Comparison of ENCODE assay signal across 9 cellular contexts in the genomic region with DNA sequence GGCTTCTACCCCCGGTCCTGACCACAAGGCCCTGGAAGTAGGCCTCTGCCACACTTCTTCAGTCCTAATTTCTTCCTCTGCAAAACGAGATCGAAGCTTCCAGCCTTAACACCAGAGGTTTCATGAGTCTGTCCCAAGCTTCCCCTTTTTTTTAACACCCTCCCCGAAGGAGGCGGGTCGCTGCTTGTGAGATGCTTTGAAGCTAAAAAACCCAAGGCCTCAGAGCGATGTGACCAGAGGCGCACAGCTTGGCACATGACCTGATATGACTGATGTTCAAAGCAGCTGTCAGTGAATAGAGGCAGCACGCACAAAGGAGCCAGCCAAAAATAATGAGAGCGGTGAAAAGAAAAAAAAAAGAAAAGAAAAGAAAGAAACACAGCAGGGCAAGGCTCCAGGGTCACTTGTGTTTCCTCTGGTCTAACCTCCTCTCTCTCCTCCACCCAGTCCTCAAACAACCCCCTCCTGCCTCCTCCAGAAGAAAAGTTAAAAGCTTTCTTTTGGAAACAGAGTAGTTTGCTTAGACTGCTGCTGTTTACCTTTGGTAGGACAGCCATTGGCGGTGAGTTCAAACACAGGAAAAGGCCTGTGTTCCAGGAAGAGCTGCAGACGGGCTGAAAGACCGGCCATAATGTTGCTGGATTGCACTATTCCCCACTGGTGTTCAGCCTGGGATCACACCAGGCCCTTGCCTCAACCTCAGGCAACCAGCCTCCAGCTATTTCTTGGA. TPM values are rescaled to one million over a fixed set of nuclear protein-coding genes. Genes with fewer than 3 reads are reported as not detected.
DNase-seq lines count a peak whose midpoint lies in the region; ATAC-seq and TF ChIP-seq lines count a peak whose summit lies in the region.
"Had no signal": no experiment of that assay in that cellular context is flagged by ENCODE, and none has a peak within 500 bp of the region (broad histone marks: within the 10 kb centered on the region; RNA-seq: fewer than 3 reads in every experiment).

No MANE protein-coding gene starts in this region.

- H3K4me1 ChIP-seq in PC-3 (ENCODE audit: insufficient read depth, low read length) = peaks cover 12% of the 10 kb centered on the region

- no peak overlapping the region for H3K4me2 ChIP-seq in PC-3 (ENCODE audit: low read length)

- no peak for TF ChIP-seq CTCF in CD4-positive, alpha-beta T cell (IDR thresholded peaks at IDR 0.05)
- TF ChIP-seq CTCF in PC-3 (conservative IDR thresholded peaks at IDR 0.05; ENCODE audit: low read depth, low read length) = no peak

- H3K27me3 ChIP-seq in CD4-positive, alpha-beta T cell (ENCODE audit: control insufficient read depth, insufficient read depth, low read length) = no peaks in the 10 kb centered on the region
- H3K27me3 ChIP-seq in PC-3 (ENCODE audit: low read length) = no peaks in the 10 kb centered on the region

- H3K36me3 ChIP-seq in PC-3 (ENCODE audit: low read depth, low read length) = no peaks in the 10 kb centered on the region

- H3K27me3 Mint-ChIP-seq in CD4-positive, alpha-beta T cell = no peaks in the 10 kb centered on the region

- H2AFZ ChIP-seq in PC-3 (ENCODE audit: low read length) = no peak overlapping the region

- no peaks in the 10 kb centered on the region for H3K36me3 Mint-ChIP-seq in CD4-positive, alpha-beta T cell (ENCODE audit: low read depth)
- H3K36me3 Mint-ChIP-seq: CD8-positive, alpha-beta memory T cell had no signal

- H3K27ac ChIP-seq in CD4-positive, alpha-beta T cell (ENCODE audit: low read depth, low read length) = no peak overlapping the region
- no peak overlapping the region for H3K27ac ChIP-seq in PC-3 (ENCODE audit: low read length)

- no peaks in the 10 kb centered on the region for H3F3A ChIP-seq in PC-3 (ENCODE audit: low read length, unreplicated experiment)

- no peak overlapping the region for H3K27ac Mint-ChIP-seq in CD4-positive, alpha-beta T cell
- H3K27ac Mint-ChIP-seq: CD8-positive, alpha-beta memory T cell had no signal

- no peaks in the 10 kb centered on the region for H3K9me3 ChIP-seq in CD4-positive, alpha-beta T cell (ENCODE audit: control insufficient read depth, low read length)
- H3K9me3 ChIP-seq in PC-3 (ENCODE audit: low read length) = 0 out of 2 replicates have a peak, but pooled peaks cover 4% of the 10 kb centered on the region

- no peaks in the 10 kb centered on the region for H4K20me1 ChIP-seq in PC-3 (ENCODE audit: low read length)

- no peaks in the 10 kb centered on the region for H3K4me1 Mint-ChIP-seq in CD4-positive, alpha-beta T cell (ENCODE audit: low read depth)
- H3K4me1 Mint-ChIP-seq: CD8-positive, alpha-beta memory T cell had no signal

- H3K4me3 Mint-ChIP-seq in CD4-positive, alpha-beta T cell = no peak overlapping the region
- H3K4me3 Mint-ChIP-seq: CD8-positive, alpha-beta memory T cell had no signal

- POLR2A ChIA-PET in CD4-positive, alpha-beta T cell (lab: Charles Lee) = no interaction called here
- POLR2A ChIA-PET in PC-3 (lab: Charles Lee; ENCODE audit: unreplicated experiment) = no interaction called here

- peaks cover 3% of the 10 kb centered on the region for H3K9me3 Mint-ChIP-seq in CD4-positive, alpha-beta T cell

- ATAC-seq in left cardiac atrium = peak; percentile 74 to 91
- ATAC-seq in CD4-positive, alpha-beta T cell (ENCODE audit: poor library complexity) = no peak
- no peak for ATAC-seq in GM21576 (IDR thresholded peaks at IDR 0.05; ENCODE audit: unreplicated experiment)
- no peak for ATAC-seq in PC-3

- no peak overlapping the region for H3K4me3 ChIP-seq in PC-3 (ENCODE audit: low read length)

- BruUV-seq in PC-3 (replicated peaks; lab: Mats Ljungman, UMichigan) = no TSS peak

- CTCF ChIA-PET in CD4-positive, alpha-beta T cell (lab: Charles Lee) = no interaction called here
- CTCF ChIA-PET in PC-3 (lab: Charles Lee) = no interaction called here

- no peaks in the 10 kb centered on the region for H3K79me2 ChIP-seq in PC-3 (ENCODE audit: low read length)

- DNase-seq in GM04503 (ENCODE audit: low read depth) (peak; percentile 60), UCSD-AML1 (lab: John Stamatoyannopoulos, UW; ENCODE audit: unreplicated experiment) (peak; percentile 21), left cardiac atrium (peak; percentile 66), retina (peak; percentile 53), SHP77 (lab: John Stamatoyannopoulos, UW) (no peak), PC-3 (no peak)
- no peak for DNase-seq in CD4-positive, alpha-beta T cell
- DNase-seq: CD8-positive, alpha-beta memory T cell had no signal

- intact Hi-C loops in left cardiac atrium (cut with DNase I) (no loop called here), PC-3 (cut with micrococcal nuclease) (no loop called here)
- intact Hi-C loops in CD4-positive, alpha-beta T cell (cut with DNase I, micrococcal nuclease) = no loop called here

- no peaks in the 10 kb centered on the region for H3K9me2 ChIP-seq in PC-3 (replicated peaks; ENCODE audit: low read length)

- H3K9ac ChIP-seq in PC-3 (ENCODE audit: low read length) = no peak overlapping the region

RNA-seq across cellular contexts. Expression of gene ZNF366, which starts 10.9 kb away (rescaled TPM):
- total RNA-seq in left cardiac atrium (1 to 10 TPM; 7.0 to 9.1 TPM), PC-3 (2014; rRNA removed) (not detected in 2 replicates)
- total RNA-seq in CD4-positive, alpha-beta T cell = under 1 TPM; 0.06 to 0.14 TPM
- total RNA-seq: CD8-positive, alpha-beta memory T cell had no signal

Comparison
In these comparisons a context has a peak if more than half of its experiments do, and no peak if none do; other contexts are left out.
1. DNase-seq: peak in GM04503 (single experiment), UCSD-AML1 (single experiment), left cardiac atrium (single experiment) and retina (single experiment); none in SHP77 (0 of 2), CD4-positive, alpha-beta T cell (0 of 10) and PC-3 (single experiment).
2. ATAC-seq: peak in left cardiac atrium (2 of 2); none in CD4-positive, alpha-beta T cell (single experiment), GM21576 (single experiment) and PC-3 (single experiment).